20 cellular contexts compared by ENCODE assay signal in the genomic region with DNA sequence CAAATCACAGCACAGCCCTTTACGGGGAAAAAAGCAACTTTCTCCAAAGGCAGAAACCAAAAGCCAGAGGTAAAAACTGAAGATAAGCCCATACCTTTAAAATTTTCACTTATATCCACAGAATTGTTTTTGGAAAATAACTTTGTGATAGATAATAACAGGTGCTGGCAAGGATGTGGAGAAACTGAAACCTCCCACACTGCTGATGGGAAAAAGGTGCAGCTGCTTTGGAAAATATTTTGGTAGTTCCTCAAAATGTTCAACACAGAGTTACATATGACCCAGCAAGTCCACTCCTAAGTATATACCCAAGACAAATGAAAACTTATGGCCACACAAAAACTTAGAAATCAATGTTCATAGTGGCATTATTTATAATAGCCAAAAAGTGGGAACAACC. TPM values are rescaled to one million over a fixed set of nuclear protein-coding genes. Genes with fewer than 3 reads are reported as not detected.
DNase-seq lines count a peak whose midpoint lies in the region; ATAC-seq and TF ChIP-seq lines count a peak whose summit lies in the region.
"Had no signal": no experiment of that assay in that cellular context is flagged by ENCODE, and none has a peak within 500 bp of the region (broad histone marks: within the 10 kb centered on the region; RNA-seq: fewer than 3 reads in every experiment).

No MANE protein-coding gene starts in this region.

- no peak for DNase-seq in CD4-positive, alpha-beta memory T cell
- DNase-seq in naive thymus-derived CD4-positive, alpha-beta T cell = no peak
- DNase-seq in stimulated activated effector memory CD8-positive, alpha-beta T cell treated with anti-CD3 and anti-CD28 coated beads, Interleukin-12 subunit alpha, Interleukin-12 subunit beta, amount 100 ng/mL, for 72 hours (ENCODE audit: low spot score in 2 of 2) = no peak
- DNase-seq in 8988T = no peak
- no peak for DNase-seq in WERI-Rb-1
- no peak for DNase-seq in AG20443 (ENCODE audit: low spot score)
- DNase-seq: AML-193; CD4-positive, alpha-beta T cell; DMS153; DMS79; GDM1; HCEC 1CT; HFFc6 had no signal

- no peak overlapping the region for H3K4me3 ChIP-seq in CD4-positive, alpha-beta memory T cell (ENCODE audit: low read length in 2 of 2)
- no peak overlapping the region for H3K4me3 ChIP-seq in naive thymus-derived CD4-positive, alpha-beta T cell (ENCODE audit: low read length)
- H3K4me3 ChIP-seq in WERI-Rb-1 (ENCODE audit: low read depth, low read length) = no peak overlapping the region
- H3K4me3 ChIP-seq: GM23338 had no signal

- TF ChIP-seq CTCF in WERI-Rb-1 (IDR thresholded peaks at IDR 0.05; ENCODE audit: low read depth, low read length) = no peak

- CTCF ChIA-PET in CD4-positive, alpha-beta memory T cell (lab: Charles Lee; ENCODE audit: partially characterized antibody) = no interaction called here
- CTCF ChIA-PET in naive thymus-derived CD4-positive, alpha-beta T cell (lab: Charles Lee) = no interaction called here

- peak overlapping the region in 1 of 8 donors; percentile 45 for H3K4me3 Mint-ChIP-seq in CD4-positive, alpha-beta memory T cell
- H3K4me3 Mint-ChIP-seq in naive thymus-derived CD4-positive, alpha-beta T cell = peak overlapping the region in 2 of 10 donors; percentile 29 to 30
- H3K4me3 Mint-ChIP-seq in stimulated activated effector memory CD8-positive, alpha-beta T cell treated with anti-CD3 and anti-CD28 coated beads, Interleukin-12 subunit alpha, Interleukin-12 subunit beta, amount 100 ng/mL, for 72 hours = no peak overlapping the region
- H3K4me3 Mint-ChIP-seq: CD4-positive, alpha-beta T cell; GM23338; HFFc6 had no signal

- POLR2A ChIA-PET in CD4-positive, alpha-beta memory T cell (lab: Charles Lee; ENCODE audit: partially characterized antibody) = no interaction called here
- POLR2A ChIA-PET in naive thymus-derived CD4-positive, alpha-beta T cell (lab: Charles Lee) = interaction anchor here (0.8 kb wide), 1 partner anchor 638 kb away, joined by 3 read pairs; no protein-coding TSS in a partner anchor

- peaks cover 6 to 15% (median 10%) of the 10 kb centered on the region in 4 donors for H3K4me1 Mint-ChIP-seq in CD4-positive, alpha-beta memory T cell
- peaks cover 3 to 14% (median 11%) of the 10 kb centered on the region in 7 donors for H3K4me1 Mint-ChIP-seq in naive thymus-derived CD4-positive, alpha-beta T cell
- no peaks in the 10 kb centered on the region for H3K4me1 Mint-ChIP-seq in stimulated activated effector memory CD8-positive, alpha-beta T cell treated with anti-CD3 and anti-CD28 coated beads, Interleukin-12 subunit alpha, Interleukin-12 subunit beta, amount 100 ng/mL, for 72 hours
- H3K4me1 Mint-ChIP-seq: GM23338 had no signal

- H3K27me3 ChIP-seq in CD4-positive, alpha-beta memory T cell (ENCODE audit: insufficient read depth, low read length) = no peaks in the 10 kb centered on the region
- no peaks in the 10 kb centered on the region for H3K27me3 ChIP-seq in naive thymus-derived CD4-positive, alpha-beta T cell (ENCODE audit: control insufficient read depth in 2 of 2, insufficient read depth in 2 of 2, low read length in 2 of 2)
- H3K27me3 ChIP-seq in WERI-Rb-1 (ENCODE audit: insufficient read depth, low read depth, severe bottlenecking) = no peaks in the 10 kb centered on the region

- peaks cover 52% of the 10 kb centered on the region for H3K36me3 ChIP-seq in CD4-positive, alpha-beta memory T cell (ENCODE audit: insufficient read depth, low read length)
- peaks cover 73% of the 10 kb centered on the region for H3K36me3 ChIP-seq in KOPT-K1 (ENCODE audit: insufficient read depth, low read length)
- H3K36me3 ChIP-seq in naive thymus-derived CD4-positive, alpha-beta T cell (ENCODE audit: control insufficient read depth in 2 of 3, insufficient read depth in 3 of 3, low read length in 3 of 3) = peaks cover 21 to 60% (median 30%) of the 10 kb centered on the region in 3 experiments
- peaks cover 88% of the 10 kb centered on the region for H3K36me3 ChIP-seq in WERI-Rb-1

- no peaks in the 10 kb centered on the region for H3K9me3 Mint-ChIP-seq in CD4-positive, alpha-beta memory T cell
- peaks cover 0 to 2% (median 0%) of the 10 kb centered on the region in 11 donors for H3K9me3 Mint-ChIP-seq in naive thymus-derived CD4-positive, alpha-beta T cell
- no peaks in the 10 kb centered on the region for H3K9me3 Mint-ChIP-seq in stimulated activated effector memory CD8-positive, alpha-beta T cell treated with anti-CD3 and anti-CD28 coated beads, Interleukin-12 subunit alpha, Interleukin-12 subunit beta, amount 100 ng/mL, for 72 hours
- H3K9me3 Mint-ChIP-seq: CD4-positive, alpha-beta T cell; GM23338; HFFc6 had no signal

- ATAC-seq in naive thymus-derived CD4-positive, alpha-beta T cell = no peak
- no peak for ATAC-seq in stimulated activated effector memory CD8-positive, alpha-beta T cell treated with anti-CD3 and anti-CD28 coated beads, Interleukin-12 subunit alpha, Interleukin-12 subunit beta, amount 100 ng/mL, for 72 hours
- ATAC-seq: GM23338 had no signal

- H3K27ac Mint-ChIP-seq in CD4-positive, alpha-beta memory T cell = peak overlapping the region in 2 of 7 donors; percentile 8 to 53
- peak overlapping the region in 4 of 9 donors; percentile 51 to 80 (median 65) for H3K27ac Mint-ChIP-seq in naive thymus-derived CD4-positive, alpha-beta T cell
- H3K27ac Mint-ChIP-seq in stimulated activated effector memory CD8-positive, alpha-beta T cell treated with anti-CD3 and anti-CD28 coated beads, Interleukin-12 subunit alpha, Interleukin-12 subunit beta, amount 100 ng/mL, for 72 hours = peak overlapping the region; percentile 24
- H3K27ac Mint-ChIP-seq: CD4-positive, alpha-beta T cell; GM23338; HFFc6 had no signal

- peak overlapping the region; percentile 1 for H3K27ac ChIP-seq in CD4-positive, alpha-beta memory T cell (ENCODE audit: low read depth, low read length)
- H3K27ac ChIP-seq in KOPT-K1 (ENCODE audit: low read depth, low read length, poor library complexity, severe bottlenecking) = peak overlapping the region; percentile 48
- H3K27ac ChIP-seq in naive thymus-derived CD4-positive, alpha-beta T cell (ENCODE audit: low read depth, low read length) = peak overlapping the region; percentile 31
- no peak overlapping the region for H3K27ac ChIP-seq in WERI-Rb-1
- H3K27ac ChIP-seq: C4-2B had no signal

- H3K4me1 ChIP-seq in CD4-positive, alpha-beta memory T cell (ENCODE audit: insufficient read depth, low read length) = peaks cover 28% of the 10 kb centered on the region
- H3K4me1 ChIP-seq in naive thymus-derived CD4-positive, alpha-beta T cell (ENCODE audit: control insufficient read depth in 2 of 2, insufficient read depth in 2 of 2, low read length in 2 of 2) = peaks cover 26 to 27% of the 10 kb centered on the region in 2 donors

- H3K9me3 ChIP-seq in CD4-positive, alpha-beta memory T cell (ENCODE audit: control insufficient read depth in 1 of 2, low read length in 2 of 2) = no peaks in the 10 kb centered on the region
- H3K9me3 ChIP-seq in KOPT-K1 (ENCODE audit: insufficient read depth, low read length, poor library complexity, severe bottlenecking) (no peaks in the 10 kb centered on the region), WERI-Rb-1 (ENCODE audit: severe bottlenecking) (no peaks in the 10 kb centered on the region)
- no peaks in the 10 kb centered on the region for H3K9me3 ChIP-seq in naive thymus-derived CD4-positive, alpha-beta T cell (ENCODE audit: control insufficient read depth in 2 of 3, low read length in 3 of 3)

- intact Hi-C loops in CD4-positive, alpha-beta memory T cell (cut with micrococcal nuclease) = no loop called here
- intact Hi-C loops in naive thymus-derived CD4-positive, alpha-beta T cell (cut with micrococcal nuclease) = no loop called here

- peaks cover 32 to 53% of the 10 kb centered on the region in 2 donors for H3K36me3 Mint-ChIP-seq in CD4-positive, alpha-beta memory T cell
- peaks cover 9 to 44% (median 21%) of the 10 kb centered on the region in 5 donors for H3K36me3 Mint-ChIP-seq in naive thymus-derived CD4-positive, alpha-beta T cell
- H3K36me3 Mint-ChIP-seq in stimulated activated effector memory CD8-positive, alpha-beta T cell treated with anti-CD3 and anti-CD28 coated beads, Interleukin-12 subunit alpha, Interleukin-12 subunit beta, amount 100 ng/mL, for 72 hours = peaks cover 63% of the 10 kb centered on the region

- H3K27me3 Mint-ChIP-seq in CD4-positive, alpha-beta memory T cell = no peaks in the 10 kb centered on the region
- H3K27me3 Mint-ChIP-seq in naive thymus-derived CD4-positive, alpha-beta T cell = no peaks in the 10 kb centered on the region
- H3K27me3 Mint-ChIP-seq: CD4-positive, alpha-beta T cell had no signal

RNA-seq across cellular contexts. Expression of gene EFTUD2, which starts 12.2 kb away (rescaled TPM):
- 100 to 1,000 TPM in 1 of 2 experiments, 10 to 100 TPM in 1; 98.9 to 101 TPM for total RNA-seq in CD4-positive, alpha-beta memory T cell
- polyA plus RNA-seq in CD4-positive, alpha-beta memory T cell = 10 to 100 TPM; 82.2 to 82.3 TPM
- total RNA-seq in naive thymus-derived CD4-positive, alpha-beta T cell = 100 to 1,000 TPM in 4 of 5 experiments, 10 to 100 TPM in 1; 94.3 to 157 (median 120) TPM
- polyA plus RNA-seq in naive thymus-derived CD4-positive, alpha-beta T cell = 10 to 100 TPM; 53.1 to 68.2 TPM

RNA-seq across cellular contexts. Expression of gene GFAP, which starts 28.3 kb away (rescaled TPM):
- total RNA-seq in CD4-positive, alpha-beta memory T cell = not detected
- under 1 TPM in 1 of 2 donors, not detected in 1; 0.16 TPM for polyA plus RNA-seq in CD4-positive, alpha-beta memory T cell
- not detected for total RNA-seq in naive thymus-derived CD4-positive, alpha-beta T cell
- polyA plus RNA-seq in naive thymus-derived CD4-positive, alpha-beta T cell = under 1 TPM in 1 of 2 donors, not detected in 1; 0.16 TPM
- total RNA-seq: A172; CD4-positive, alpha-beta T cell; HFFc6 had no signal

RNA-seq across cellular contexts. Expression of gene HIGD1B, which starts 39.3 kb away (rescaled TPM):
- not detected for total RNA-seq in CD4-positive, alpha-beta memory T cell
- polyA plus RNA-seq in CD4-positive, alpha-beta memory T cell = not detected
- not detected for total RNA-seq in naive thymus-derived CD4-positive, alpha-beta T cell
- not detected for polyA plus RNA-seq in naive thymus-derived CD4-positive, alpha-beta T cell
- total RNA-seq: A172; CD4-positive, alpha-beta T cell; Daoy; GM23338; HFFc6; HT1080 had no signal
- polyA plus RNA-seq: BJ, GM23338 had no signal

RNA-seq across cellular contexts. Expression of gene GJC1, which starts 56.9 kb away (rescaled TPM):
- total RNA-seq in CD4-positive, alpha-beta memory T cell = not detected
- not detected for polyA plus RNA-seq in CD4-positive, alpha-beta memory T cell
- total RNA-seq in naive thymus-derived CD4-positive, alpha-beta T cell = 1 to 10 TPM in 1 of 5 experiments, under 1 TPM in 1, not detected in 3; 0.20 to 1.4 TPM
- polyA plus RNA-seq in naive thymus-derived CD4-positive, alpha-beta T cell = not detected
- total RNA-seq: CD4-positive, alpha-beta T cell had no signal
